Comparison of ENCODE assay signal across 11 cellular contexts in genomic region chr3:109224333-109224732, GRCh38.
DNase-seq lines count a peak whose midpoint lies in the region; ATAC-seq and TF ChIP-seq lines count a peak whose summit lies in the region.
"Had no signal": no experiment of that assay in that cellular context is flagged by ENCODE, and none has a peak within 500 bp of the region (broad histone marks: within the 10 kb centered on the region; RNA-seq: fewer than 3 reads in every experiment).

No MANE protein-coding gene starts in this region.

- no peaks in the 10 kb centered on the region for H3K36me3 ChIP-seq in BE2C

- no peaks in the 10 kb centered on the region for H3K4me1 Mint-ChIP-seq in stimulated activated naive B cell treated with anti-CD40 and anti-IgM and Interleukin-4, amounts not matched to agents 10 μg/mL and 1 μg/mL and 100 μg/mL, for 72 hours
- no peaks in the 10 kb centered on the region for H3K4me1 Mint-ChIP-seq in natural killer cell treated with Interleukin-12 subunit alpha and Interleukin-12 subunit beta and Interleukin-15 and Interleukin-18, amount 100 ng/mL, for 72 hours (ENCODE audit: low read depth in 2 of 2)

- no peak overlapping the region for H3K4me3 ChIP-seq in BE2C (ENCODE audit: low read depth, low read length)

- no peak for ATAC-seq in stimulated activated naive B cell treated with anti-CD40 and anti-IgM and Interleukin-4, amounts not matched to agents 10 μg/mL and 1 μg/mL and 100 μg/mL, for 72 hours (replicated peaks)
- ATAC-seq in GM21360 (IDR thresholded peaks at IDR 0.05; ENCODE audit: unreplicated experiment) = no peak
- ATAC-seq in HG02884 (IDR thresholded peaks at IDR 0.05; ENCODE audit: unreplicated experiment) = no peak
- no peak for ATAC-seq in natural killer cell treated with Interleukin-12 subunit alpha and Interleukin-12 subunit beta and Interleukin-15 and Interleukin-18, amount 100 ng/mL, for 72 hours

- no peaks in the 10 kb centered on the region for H3K27me3 Mint-ChIP-seq in stimulated activated naive B cell treated with anti-CD40 and anti-IgM and Interleukin-4, amounts not matched to agents 10 μg/mL and 1 μg/mL and 100 μg/mL, for 72 hours
- no peaks in the 10 kb centered on the region for H3K27me3 Mint-ChIP-seq in natural killer cell treated with Interleukin-12 subunit alpha and Interleukin-12 subunit beta and Interleukin-15 and Interleukin-18, amount 100 ng/mL, for 72 hours

- H3K9me3 ChIP-seq in BE2C = no peaks in the 10 kb centered on the region

- no peaks in the 10 kb centered on the region for H3K4me1 ChIP-seq in BE2C
- H3K4me1 ChIP-seq: parathyroid adenoma had no signal

- no peaks in the 10 kb centered on the region for H3K27me3 ChIP-seq in BE2C

- TF ChIP-seq CTCF in BE2C (IDR thresholded peaks at IDR 0.05; ENCODE audit: low read depth, low read length) = peak; percentile 25; the same call in 1 of the 2 replicates
- TF ChIP-seq CTCF in GM10266 (IDR thresholded peaks at IDR 0.05; ENCODE audit: control insufficient read depth, insufficient read depth, low read depth, missing control alignments) = peak; percentile 28

- no peaks in the 10 kb centered on the region for H3K36me3 Mint-ChIP-seq in stimulated activated naive B cell treated with anti-CD40 and anti-IgM and Interleukin-4, amounts not matched to agents 10 μg/mL and 1 μg/mL and 100 μg/mL, for 72 hours
- no peaks in the 10 kb centered on the region for H3K36me3 Mint-ChIP-seq in natural killer cell treated with Interleukin-12 subunit alpha and Interleukin-12 subunit beta and Interleukin-15 and Interleukin-18, amount 100 ng/mL, for 72 hours

- DNase-seq in BE2C (no peak), GM10266 (ENCODE audit: extremely low spot score) (no peak), OCI-M1 (lab: John Stamatoyannopoulos, UW) (peak; percentile 27), iPS-NIHi11 (ENCODE audit: low spot score) (peak; percentile 23)
- no peak for DNase-seq in stimulated activated naive B cell treated with anti-CD40 and anti-IgM and Interleukin-4, amounts not matched to agents 10 μg/mL and 1 μg/mL and 100 μg/mL, for 72 hours
- no peak for DNase-seq in natural killer cell treated with Interleukin-12 subunit alpha and Interleukin-12 subunit beta and Interleukin-15 and Interleukin-18, amount 100 ng/mL, for 72 hours (ENCODE audit: low spot score)
- DNase-seq: T-helper 2 cell had no signal

- no peak overlapping the region for H3K27ac Mint-ChIP-seq in stimulated activated naive B cell treated with anti-CD40 and anti-IgM and Interleukin-4, amounts not matched to agents 10 μg/mL and 1 μg/mL and 100 μg/mL, for 72 hours
- H3K27ac Mint-ChIP-seq in natural killer cell treated with Interleukin-12 subunit alpha and Interleukin-12 subunit beta and Interleukin-15 and Interleukin-18, amount 100 ng/mL, for 72 hours = no peak overlapping the region
- H3K27ac Mint-ChIP-seq: stimulated activated naive CD8-positive, alpha-beta T cell treated with anti-CD3 and anti-CD28 coated beads, Interleukin-15, Interleukin-2, amounts not matched to agents 100 ng/mL and 50 ng/mL, for 24 hours had no signal

- peaks cover 1 to 3% of the 10 kb centered on the region in 2 donors for H3K9me3 Mint-ChIP-seq in stimulated activated naive B cell treated with anti-CD40 and anti-IgM and Interleukin-4, amounts not matched to agents 10 μg/mL and 1 μg/mL and 100 μg/mL, for 72 hours
- peaks cover 1% of the 10 kb centered on the region for H3K9me3 Mint-ChIP-seq in natural killer cell treated with Interleukin-12 subunit alpha and Interleukin-12 subunit beta and Interleukin-15 and Interleukin-18, amount 100 ng/mL, for 72 hours

- no peak overlapping the region for H3K4me3 Mint-ChIP-seq in stimulated activated naive B cell treated with anti-CD40 and anti-IgM and Interleukin-4, amounts not matched to agents 10 μg/mL and 1 μg/mL and 100 μg/mL, for 72 hours
- no peak overlapping the region for H3K4me3 Mint-ChIP-seq in natural killer cell treated with Interleukin-12 subunit alpha and Interleukin-12 subunit beta and Interleukin-15 and Interleukin-18, amount 100 ng/mL, for 72 hours
- H3K4me3 Mint-ChIP-seq: stimulated activated naive CD8-positive, alpha-beta T cell treated with anti-CD3 and anti-CD28 coated beads, Interleukin-15, Interleukin-2, amounts not matched to agents 100 ng/mL and 50 ng/mL, for 24 hours had no signal

Comparison
In these comparisons a context has a peak if more than half of its experiments do, and no peak if none do; other contexts are left out.
1. DNase-seq: peak in OCI-M1 (single experiment) and iPS-NIHi11 (single experiment); none in BE2C (single experiment), GM10266 (single experiment), stimulated activated naive B cell treated with anti-CD40 and anti-IgM and Interleukin-4, amounts not matched to agents 10 μg/mL and 1 μg/mL and 100 μg/mL, for 72 hours (single experiment) and natural killer cell treated with Interleukin-12 subunit alpha and Interleukin-12 subunit beta and Interleukin-15 and Interleukin-18, amount 100 ng/mL, for 72 hours (single experiment).